1 cellular context compared by ENCODE assay signal in the genomic region with DNA sequence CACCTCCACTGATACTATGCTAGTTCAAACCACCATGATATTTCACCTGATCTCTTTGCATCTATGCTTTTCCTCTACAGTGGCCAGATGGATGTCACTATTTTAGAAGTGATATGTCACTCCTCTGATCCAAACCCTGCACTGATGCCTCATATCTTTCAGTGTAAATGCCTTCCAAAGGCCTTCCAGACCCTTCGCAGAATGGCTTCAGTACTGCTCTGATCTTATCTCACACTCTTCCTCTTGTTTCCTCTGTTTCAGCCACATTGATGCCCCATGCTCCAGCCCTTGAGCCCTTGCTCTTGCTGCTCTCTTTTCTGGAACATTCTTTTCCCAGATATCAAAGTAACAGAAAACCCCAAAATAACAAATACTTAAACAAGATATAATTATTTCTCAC.
TF ChIP-seq lines count a peak whose summit lies in the region.

No MANE protein-coding gene starts in this region.

TF ChIP-seq in K562, 482 proteins besides CTCF, POLR2A, EP300 and RAD21 (continued from another document and continues in another):
- TF ChIP-seq SAP30 (IDR thresholded peaks at IDR 0.05; ENCODE audit: borderline replicate concordance, insufficient read depth, low read depth, low read length, poor library complexity, severe bottlenecking) (no peak), ZNF75A (CRISPR knock-in tag; IDR thresholded peaks at IDR 0.05) (no peak), NR4A1 (CRISPR knock-in tag; IDR thresholded peaks at IDR 0.05) (no peak), NR4A1 (tag; IDR thresholded peaks at IDR 0.05) (peak; percentile 69), KAT2B (IDR thresholded peaks at IDR 0.05; ENCODE audit: low read depth, low read length) (no peak), SAFB (IDR thresholded peaks at IDR 0.05; ENCODE audit: borderline replicate concordance, low read depth, low read length) (no peak), ZNF77 (CRISPR knock-in tag; IDR thresholded peaks at IDR 0.05) (no peak), MXI1 (IDR thresholded peaks at IDR 0.05; ENCODE audit: low read depth, low read length) (no peak), POLR2H (tag; IDR thresholded peaks at IDR 0.05; ENCODE audit: low read depth) (no peak), KAT8 (IDR thresholded peaks at IDR 0.05; ENCODE audit: low read depth) (no peak), RAD51 (IDR thresholded peaks at IDR 0.05; ENCODE audit: borderline replicate concordance, low read depth) (no peak), KLF6 (CRISPR knock-in tag; IDR thresholded peaks at IDR 0.05; ENCODE audit: borderline replicate concordance) (peak; percentile 89; the same call in 1 of the 2 replicates), ZNF764 (CRISPR knock-in tag; IDR thresholded peaks at IDR 0.05; ENCODE audit: low read depth) (no peak), TGIF2 (CRISPR knock-in tag; IDR thresholded peaks at IDR 0.05) (no peak), HDGF (IDR thresholded peaks at IDR 0.05) (no peak), PRMT5 (CRISPR knock-in tag; IDR thresholded peaks at IDR 0.05) (no peak), CBX3 (IDR thresholded peaks at IDR 0.05; ENCODE audit: borderline replicate concordance in 1 of 2, low read length in 2 of 2) (no peak), PYGO2 (tag; IDR thresholded peaks at IDR 0.05) (peak; percentile 66), SETDB1 (IDR thresholded peaks at IDR 0.05; ENCODE audit: low read length) (no peak), ZNF79 (CRISPR knock-in tag; IDR thresholded peaks at IDR 0.05; ENCODE audit: low read depth) (peak; percentile 75; the same call in 1 of the 2 replicates), ZNF239 (CRISPR knock-in tag; IDR thresholded peaks at IDR 0.05) (peak; percentile 59), CXXC5 (CRISPR knock-in tag; IDR thresholded peaks at IDR 0.05) (peak; percentile 48; the same call in 1 of the 2 replicates), JUND (IDR thresholded peaks at IDR 0.05; ENCODE audit: borderline replicate concordance, low read depth, low read length) (no peak), JUND (tag; IDR thresholded peaks at IDR 0.05; ENCODE audit: borderline replicate concordance, low read depth, low read length) (no peak), ZBED1 (IDR thresholded peaks at IDR 0.05) (no peak), SRSF3 (IDR thresholded peaks at IDR 0.05; ENCODE audit: insufficient read depth, low read length) (no peak), MEIS2 (IDR thresholded peaks at IDR 0.05; ENCODE audit: partially characterized antibody) (no peak), ZKSCAN8 (CRISPR knock-in tag; IDR thresholded peaks at IDR 0.05) (no peak), MED1 (CRISPR knock-in tag; IDR thresholded peaks at IDR 0.05; ENCODE audit: borderline replicate concordance) (no peak), MAZ (CRISPR knock-in tag; conservative IDR thresholded peaks at IDR 0.05 in 1 of 2, IDR thresholded peaks at IDR 0.05 in 1 of 2) (no peak), FOXP1 (CRISPR knock-in tag; IDR thresholded peaks at IDR 0.05) (no peak), RNF2 (IDR thresholded peaks at IDR 0.05) (no peak), ZNF253 (CRISPR knock-in tag; conservative IDR thresholded peaks at IDR 0.05) (no peak), PHF8 (IDR thresholded peaks at IDR 0.05; ENCODE audit: borderline replicate concordance, low read length) (no peak), TCFL5 (CRISPR knock-in tag; conservative IDR thresholded peaks at IDR 0.05) (peak; percentile 67; the same call in 1 of the 2 replicates), POLR3G (IDR thresholded peaks at IDR 0.05; ENCODE audit: extremely low read depth, insufficient read length, insufficient replicate concordance) (no peak), ZNF780A (CRISPR knock-in tag; IDR thresholded peaks at IDR 0.05) (no peak), ZNF354B (CRISPR knock-in tag; IDR thresholded peaks at IDR 0.05) (no peak), ARID2 (IDR thresholded peaks at IDR 0.05) (no peak), GTF2F1 (IDR thresholded peaks at IDR 0.05; ENCODE audit: low read depth, low read length) (no peak), ZNF707 (CRISPR knock-in tag; conservative IDR thresholded peaks at IDR 0.05) (no peak), CBX8 (IDR thresholded peaks at IDR 0.05; ENCODE audit: borderline replicate concordance, extremely low read depth, low read depth, low read length, poor library complexity, severe bottlenecking) (no peak), SMARCC2 (IDR thresholded peaks at IDR 0.05; ENCODE audit: low read depth) (no peak), POLR2B (IDR thresholded peaks at IDR 0.05; ENCODE audit: low read depth, partially characterized antibody) (no peak), DACH1 (IDR thresholded peaks at IDR 0.05; ENCODE audit: partially characterized antibody) (no peak), GTF2E2 (tag; IDR thresholded peaks at IDR 0.05) (no peak)
- TF ChIP-seq, protein P1, sequence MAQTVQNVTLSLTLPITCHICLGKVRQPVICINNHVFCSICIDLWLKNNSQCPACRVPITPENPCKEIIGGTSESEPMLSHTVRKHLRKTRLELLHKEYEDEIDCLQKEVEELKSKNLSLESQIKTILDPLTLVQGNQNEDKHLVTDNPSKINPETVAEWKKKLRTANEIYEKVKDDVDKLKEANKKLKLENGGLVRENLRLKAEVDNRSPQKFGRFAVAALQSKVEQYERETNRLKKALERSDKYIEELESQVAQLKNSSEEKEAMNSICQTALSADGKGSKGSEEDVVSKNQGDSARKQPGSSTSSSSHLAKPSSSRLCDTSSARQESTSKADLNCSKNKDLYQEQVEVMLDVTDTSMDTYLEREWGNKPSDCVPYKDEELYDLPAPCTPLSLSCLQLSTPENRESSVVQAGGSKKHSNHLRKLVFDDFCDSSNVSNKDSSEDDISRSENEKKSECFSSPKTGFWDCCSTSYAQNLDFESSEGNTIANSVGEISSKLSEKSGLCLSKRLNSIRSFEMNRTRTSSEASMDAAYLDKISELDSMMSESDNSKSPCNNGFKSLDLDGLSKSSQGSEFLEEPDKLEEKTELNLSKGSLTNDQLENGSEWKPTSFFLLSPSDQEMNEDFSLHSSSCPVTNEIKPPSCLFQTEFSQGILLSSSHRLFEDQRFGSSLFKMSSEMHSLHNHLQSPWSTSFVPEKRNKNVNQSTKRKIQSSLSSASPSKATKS (CRISPR knock-in tag; IDR thresholded peaks at IDR 0.05): no peak
- TF ChIP-seq, protein P2, sequence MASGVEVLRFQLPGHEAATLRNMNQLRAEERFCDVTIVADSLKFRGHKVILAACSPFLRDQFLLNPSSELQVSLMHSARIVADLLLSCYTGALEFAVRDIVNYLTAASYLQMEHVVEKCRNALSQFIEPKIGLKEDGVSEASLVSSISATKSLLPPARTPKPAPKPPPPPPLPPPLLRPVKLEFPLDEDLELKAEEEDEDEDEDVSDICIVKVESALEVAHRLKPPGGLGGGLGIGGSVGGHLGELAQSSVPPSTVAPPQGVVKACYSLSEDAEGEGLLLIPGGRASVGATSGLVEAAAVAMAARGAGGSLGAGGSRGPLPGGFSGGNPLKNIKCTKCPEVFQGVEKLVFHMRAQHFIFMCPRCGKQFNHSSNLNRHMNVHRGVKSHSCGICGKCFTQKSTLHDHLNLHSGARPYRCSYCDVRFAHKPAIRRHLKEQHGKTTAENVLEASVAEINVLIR (CRISPR knock-in tag; IDR thresholded peaks at IDR 0.05): peak; percentile 48
- TF ChIP-seq, protein P3, sequence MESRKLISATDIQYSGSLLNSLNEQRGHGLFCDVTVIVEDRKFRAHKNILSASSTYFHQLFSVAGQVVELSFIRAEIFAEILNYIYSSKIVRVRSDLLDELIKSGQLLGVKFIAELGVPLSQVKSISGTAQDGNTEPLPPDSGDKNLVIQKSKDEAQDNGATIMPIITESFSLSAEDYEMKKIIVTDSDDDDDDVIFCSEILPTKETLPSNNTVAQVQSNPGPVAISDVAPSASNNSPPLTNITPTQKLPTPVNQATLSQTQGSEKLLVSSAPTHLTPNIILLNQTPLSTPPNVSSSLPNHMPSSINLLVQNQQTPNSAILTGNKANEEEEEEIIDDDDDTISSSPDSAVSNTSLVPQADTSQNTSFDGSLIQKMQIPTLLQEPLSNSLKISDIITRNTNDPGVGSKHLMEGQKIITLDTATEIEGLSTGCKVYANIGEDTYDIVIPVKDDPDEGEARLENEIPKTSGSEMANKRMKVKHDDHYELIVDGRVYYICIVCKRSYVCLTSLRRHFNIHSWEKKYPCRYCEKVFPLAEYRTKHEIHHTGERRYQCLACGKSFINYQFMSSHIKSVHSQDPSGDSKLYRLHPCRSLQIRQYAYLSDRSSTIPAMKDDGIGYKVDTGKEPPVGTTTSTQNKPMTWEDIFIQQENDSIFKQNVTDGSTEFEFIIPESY (CRISPR knock-in tag; IDR thresholded peaks at IDR 0.05): no peak
- TF ChIP-seq, protein P4, sequence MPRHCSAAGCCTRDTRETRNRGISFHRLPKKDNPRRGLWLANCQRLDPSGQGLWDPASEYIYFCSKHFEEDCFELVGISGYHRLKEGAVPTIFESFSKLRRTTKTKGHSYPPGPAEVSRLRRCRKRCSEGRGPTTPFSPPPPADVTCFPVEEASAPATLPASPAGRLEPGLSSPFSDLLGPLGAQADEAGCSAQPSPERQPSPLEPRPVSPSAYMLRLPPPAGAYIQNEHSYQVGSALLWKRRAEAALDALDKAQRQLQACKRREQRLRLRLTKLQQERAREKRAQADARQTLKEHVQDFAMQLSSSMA (CRISPR knock-in tag; IDR thresholded peaks at IDR 0.05): no peak
- TF ChIP-seq, protein P5, sequence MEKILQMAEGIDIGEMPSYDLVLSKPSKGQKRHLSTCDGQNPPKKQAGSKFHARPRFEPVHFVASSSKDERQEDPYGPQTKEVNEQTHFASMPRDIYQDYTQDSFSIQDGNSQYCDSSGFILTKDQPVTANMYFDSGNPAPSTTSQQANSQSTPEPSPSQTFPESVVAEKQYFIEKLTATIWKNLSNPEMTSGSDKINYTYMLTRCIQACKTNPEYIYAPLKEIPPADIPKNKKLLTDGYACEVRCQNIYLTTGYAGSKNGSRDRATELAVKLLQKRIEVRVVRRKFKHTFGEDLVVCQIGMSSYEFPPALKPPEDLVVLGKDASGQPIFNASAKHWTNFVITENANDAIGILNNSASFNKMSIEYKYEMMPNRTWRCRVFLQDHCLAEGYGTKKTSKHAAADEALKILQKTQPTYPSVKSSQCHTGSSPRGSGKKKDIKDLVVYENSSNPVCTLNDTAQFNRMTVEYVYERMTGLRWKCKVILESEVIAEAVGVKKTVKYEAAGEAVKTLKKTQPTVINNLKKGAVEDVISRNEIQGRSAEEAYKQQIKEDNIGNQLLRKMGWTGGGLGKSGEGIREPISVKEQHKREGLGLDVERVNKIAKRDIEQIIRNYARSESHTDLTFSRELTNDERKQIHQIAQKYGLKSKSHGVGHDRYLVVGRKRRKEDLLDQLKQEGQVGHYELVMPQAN (IDR thresholded peaks at IDR 0.05; ENCODE audit: borderline replicate concordance): no peak
- TF ChIP-seq, protein P6, sequence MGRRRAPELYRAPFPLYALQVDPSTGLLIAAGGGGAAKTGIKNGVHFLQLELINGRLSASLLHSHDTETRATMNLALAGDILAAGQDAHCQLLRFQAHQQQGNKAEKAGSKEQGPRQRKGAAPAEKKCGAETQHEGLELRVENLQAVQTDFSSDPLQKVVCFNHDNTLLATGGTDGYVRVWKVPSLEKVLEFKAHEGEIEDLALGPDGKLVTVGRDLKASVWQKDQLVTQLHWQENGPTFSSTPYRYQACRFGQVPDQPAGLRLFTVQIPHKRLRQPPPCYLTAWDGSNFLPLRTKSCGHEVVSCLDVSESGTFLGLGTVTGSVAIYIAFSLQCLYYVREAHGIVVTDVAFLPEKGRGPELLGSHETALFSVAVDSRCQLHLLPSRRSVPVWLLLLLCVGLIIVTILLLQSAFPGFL (CRISPR knock-in tag; IDR thresholded peaks at IDR 0.05): no peak
- TF ChIP-seq, protein P7, sequence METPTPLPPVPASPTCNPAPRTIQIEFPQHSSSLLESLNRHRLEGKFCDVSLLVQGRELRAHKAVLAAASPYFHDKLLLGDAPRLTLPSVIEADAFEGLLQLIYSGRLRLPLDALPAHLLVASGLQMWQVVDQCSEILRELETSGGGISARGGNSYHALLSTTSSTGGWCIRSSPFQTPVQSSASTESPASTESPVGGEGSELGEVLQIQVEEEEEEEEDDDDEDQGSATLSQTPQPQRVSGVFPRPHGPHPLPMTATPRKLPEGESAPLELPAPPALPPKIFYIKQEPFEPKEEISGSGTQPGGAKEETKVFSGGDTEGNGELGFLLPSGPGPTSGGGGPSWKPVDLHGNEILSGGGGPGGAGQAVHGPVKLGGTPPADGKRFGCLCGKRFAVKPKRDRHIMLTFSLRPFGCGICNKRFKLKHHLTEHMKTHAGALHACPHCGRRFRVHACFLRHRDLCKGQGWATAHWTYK (CRISPR knock-in tag; IDR thresholded peaks at IDR 0.05): peak; percentile 91
- TF ChIP-seq, protein P8, sequence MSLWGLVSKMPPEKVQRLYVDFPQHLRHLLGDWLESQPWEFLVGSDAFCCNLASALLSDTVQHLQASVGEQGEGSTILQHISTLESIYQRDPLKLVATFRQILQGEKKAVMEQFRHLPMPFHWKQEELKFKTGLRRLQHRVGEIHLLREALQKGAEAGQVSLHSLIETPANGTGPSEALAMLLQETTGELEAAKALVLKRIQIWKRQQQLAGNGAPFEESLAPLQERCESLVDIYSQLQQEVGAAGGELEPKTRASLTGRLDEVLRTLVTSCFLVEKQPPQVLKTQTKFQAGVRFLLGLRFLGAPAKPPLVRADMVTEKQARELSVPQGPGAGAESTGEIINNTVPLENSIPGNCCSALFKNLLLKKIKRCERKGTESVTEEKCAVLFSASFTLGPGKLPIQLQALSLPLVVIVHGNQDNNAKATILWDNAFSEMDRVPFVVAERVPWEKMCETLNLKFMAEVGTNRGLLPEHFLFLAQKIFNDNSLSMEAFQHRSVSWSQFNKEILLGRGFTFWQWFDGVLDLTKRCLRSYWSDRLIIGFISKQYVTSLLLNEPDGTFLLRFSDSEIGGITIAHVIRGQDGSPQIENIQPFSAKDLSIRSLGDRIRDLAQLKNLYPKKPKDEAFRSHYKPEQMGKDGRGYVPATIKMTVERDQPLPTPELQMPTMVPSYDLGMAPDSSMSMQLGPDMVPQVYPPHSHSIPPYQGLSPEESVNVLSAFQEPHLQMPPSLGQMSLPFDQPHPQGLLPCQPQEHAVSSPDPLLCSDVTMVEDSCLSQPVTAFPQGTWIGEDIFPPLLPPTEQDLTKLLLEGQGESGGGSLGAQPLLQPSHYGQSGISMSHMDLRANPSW (CRISPR knock-in tag; IDR thresholded peaks at IDR 0.05): no peak
- TF ChIP-seq, protein P9, sequence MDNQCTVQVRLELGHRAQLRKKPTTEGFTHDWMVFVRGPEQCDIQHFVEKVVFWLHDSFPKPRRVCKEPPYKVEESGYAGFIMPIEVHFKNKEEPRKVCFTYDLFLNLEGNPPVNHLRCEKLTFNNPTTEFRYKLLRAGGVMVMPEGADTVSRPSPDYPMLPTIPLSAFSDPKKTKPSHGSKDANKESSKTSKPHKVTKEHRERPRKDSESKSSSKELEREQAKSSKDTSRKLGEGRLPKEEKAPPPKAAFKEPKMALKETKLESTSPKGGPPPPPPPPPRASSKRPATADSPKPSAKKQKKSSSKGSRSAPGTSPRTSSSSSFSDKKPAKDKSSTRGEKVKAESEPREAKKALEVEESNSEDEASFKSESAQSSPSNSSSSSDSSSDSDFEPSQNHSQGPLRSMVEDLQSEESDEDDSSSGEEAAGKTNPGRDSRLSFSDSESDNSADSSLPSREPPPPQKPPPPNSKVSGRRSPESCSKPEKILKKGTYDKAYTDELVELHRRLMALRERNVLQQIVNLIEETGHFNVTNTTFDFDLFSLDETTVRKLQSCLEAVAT (IDR thresholded peaks at IDR 0.05): no peak
